ENCODE assay signal across 8 cellular contexts in genomic region chr6:34425498-34426410, GRCh38. TPM values are rescaled to one million over a fixed set of nuclear protein-coding genes. Genes with fewer than 3 reads are reported as not detected.
DNase-seq lines count a peak whose midpoint lies in the region; ATAC-seq and TF ChIP-seq lines count a peak whose summit lies in the region.

RPS10 (minus strand) TSS chr6:34426069; CDS start chr6:34425221, 848 bp downstream.

- peaks cover 5 to 41% (median 27%) of the 10 kb centered on the region in 4 donors for H3K4me1 Mint-ChIP-seq in CD4-positive, CD25-positive, alpha-beta regulatory T cell

- no peak for TF ChIP-seq CTCF in GM20000 (IDR thresholded peaks at IDR 0.05; ENCODE audit: extremely low read depth, missing control alignments)

- peak within 1 kb of the TSS; percentile 94 for H3K4me3 ChIP-seq in CD4-positive, CD25-positive, alpha-beta regulatory T cell (ENCODE audit: low read depth, low read length)
- H3K4me3 ChIP-seq in effector memory CD4-positive, alpha-beta T cell (ENCODE audit: insufficient read depth, low read depth, low read length, poor library complexity, severe bottlenecking), result peak within 1 kb of the TSS; percentile 88

- peak within 1 kb of the TSS; percentile 85 for H3K27ac ChIP-seq in CD4-positive, CD25-positive, alpha-beta regulatory T cell (ENCODE audit: insufficient read depth, low read length, poor library complexity, severe bottlenecking)
- peak within 1 kb of the TSS; percentile 84 for H3K27ac ChIP-seq in effector memory CD4-positive, alpha-beta T cell (ENCODE audit: insufficient read depth, low read length, poor library complexity, severe bottlenecking)

- no peaks in the 10 kb centered on the region for H3K27me3 Mint-ChIP-seq in CD4-positive, CD25-positive, alpha-beta regulatory T cell

- peaks cover 14% of the 10 kb centered on the region for H3K36me3 Mint-ChIP-seq in CD4-positive, CD25-positive, alpha-beta regulatory T cell

- H3K36me3 ChIP-seq in CD4-positive, CD25-positive, alpha-beta regulatory T cell (ENCODE audit: control insufficient read depth, insufficient read depth, low read length), result peaks cover 39% of the 10 kb centered on the region
- H3K36me3 ChIP-seq in effector memory CD4-positive, alpha-beta T cell (ENCODE audit: control insufficient read depth, insufficient read depth, low read length), result peaks cover 35% of the 10 kb centered on the region

- no peaks in the 10 kb centered on the region for H3K9me3 ChIP-seq in CD4-positive, CD25-positive, alpha-beta regulatory T cell (ENCODE audit: control insufficient read depth in 2 of 2, low read length in 2 of 2)
- no peaks in the 10 kb centered on the region for H3K9me3 ChIP-seq in effector memory CD4-positive, alpha-beta T cell (ENCODE audit: control insufficient read depth, low read length)

- H3K4me1 ChIP-seq in CD4-positive, CD25-positive, alpha-beta regulatory T cell (ENCODE audit: control insufficient read depth, insufficient read depth, low read length, poor library complexity, severe bottlenecking), result peaks cover 23% of the 10 kb centered on the region
- peaks cover 9% of the 10 kb centered on the region for H3K4me1 ChIP-seq in effector memory CD4-positive, alpha-beta T cell (ENCODE audit: control insufficient read depth, insufficient read depth, low read length, poor library complexity, severe bottlenecking)

- DNase-seq in CD4-positive, CD25-positive, alpha-beta regulatory T cell, result peak; percentile 86 to 92 (median 88)
- DNase-seq in GM20000 (ENCODE audit: low spot score) (peak; percentile 96), HUDEP-2 (lab: John Stamatoyannopoulos, UW; ENCODE audit: unreplicated experiment in 76 of 76) (peak in 75 of 76 experiments; percentile 66 to 98 (median 93)), NOMO-1 treated with dmso at 0.1 percent for 144 hours (lab: John Stamatoyannopoulos, UW; ENCODE audit: unreplicated experiment) (peak; percentile 86), lung microvascular endothelial cell (ENCODE audit: low read depth in 2 of 2) (peak; percentile 95 to 96)
- DNase-seq in activated CD8-positive, alpha-beta memory T cell treated with anti-CD3 and anti-CD28 coated beads for 4 hours (ENCODE audit: low read depth in 2 of 2), result peak; percentile 80 to 85
- DNase-seq in effector memory CD4-positive, alpha-beta T cell, result peak; percentile 79 to 85 (median 79)
- peak; percentile 83 to 92 (median 85) for DNase-seq in stimulated activated CD4-positive, alpha-beta T cell treated with anti-CD3 and anti-CD28 coated beads, TNF-alpha, amount 100 ng/mL, for 4 hours (ENCODE audit: low read depth in 3 of 3)

- no peaks in the 10 kb centered on the region for H3K9me3 Mint-ChIP-seq in CD4-positive, CD25-positive, alpha-beta regulatory T cell

- no peaks in the 10 kb centered on the region for H3K27me3 ChIP-seq in CD4-positive, CD25-positive, alpha-beta regulatory T cell (ENCODE audit: control insufficient read depth, insufficient read depth, low read length)
- H3K27me3 ChIP-seq in effector memory CD4-positive, alpha-beta T cell (replicated peaks; ENCODE audit: control insufficient read depth, insufficient read depth, low read length, poor library complexity, severe bottlenecking), result no peaks in the 10 kb centered on the region

- H3K27ac Mint-ChIP-seq in CD4-positive, CD25-positive, alpha-beta regulatory T cell, result peak within 1 kb of the TSS; percentile 95 to 99 (median 97)

- peak within 1 kb of the TSS; percentile 90 to 100 (median 98) for H3K4me3 Mint-ChIP-seq in CD4-positive, CD25-positive, alpha-beta regulatory T cell

- peak; percentile 94 to 97 for ATAC-seq in CD4-positive, CD25-positive, alpha-beta regulatory T cell (ENCODE audit: low read depth in 2 of 2)

RNA-seq across cellular contexts. Expression of gene RPS10, which starts in this region (rescaled TPM):
- 1,546 TPM for total RNA-seq in CD4-positive, CD25-positive, alpha-beta regulatory T cell
- 1,000 to 10,000 TPM; 1,432 to 2,034 (median 1,717) TPM for polyA plus RNA-seq in CD4-positive, CD25-positive, alpha-beta regulatory T cell
- 1,235 and 1,478 TPM in 2 replicates for total RNA-seq in lung microvascular endothelial cell

Comparison
In these comparisons a context has a peak if more than half of its experiments do, and no peak if none do; other contexts are left out.
1. Peak in every context shown above with its lines: DNase-seq, ATAC-seq, H3K4me3 ChIP-seq and H3K27ac ChIP-seq.